In the genomic region with DNA sequence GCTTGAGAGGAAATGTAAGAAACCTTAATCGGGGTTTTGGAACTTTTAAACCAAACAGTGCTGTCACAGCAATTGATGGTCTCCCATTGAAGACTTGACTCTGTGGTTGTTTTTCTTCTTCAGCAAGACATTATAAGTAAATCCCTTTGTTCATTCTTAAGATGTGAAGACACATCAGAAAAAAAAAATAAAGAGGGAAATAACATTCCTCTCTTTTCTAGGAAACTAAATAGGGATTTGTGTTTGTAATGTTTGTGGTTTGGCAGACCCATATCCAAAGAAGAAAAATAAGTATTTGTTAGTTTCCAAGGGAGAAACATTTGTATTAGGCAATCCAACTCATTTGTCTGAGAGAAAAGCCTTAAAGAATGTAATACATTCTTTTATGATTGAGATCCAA, we compare ENCODE assay signal across 23 cellular contexts.
"Had no signal": no experiment of that assay in that cellular context is flagged by ENCODE, and none has a peak within 500 bp of the region (broad histone marks: within the 10 kb centered on the region; RNA-seq: fewer than 3 reads in every experiment).

No MANE protein-coding gene starts in this region.

- H3K27ac ChIP-seq: cardiac muscle cell, dorsolateral prefrontal cortex, heart right ventricle, neutrophil, suprapubic skin had no signal

- H3K9me3 Mint-ChIP-seq: activated B cell treated with CpG ODN at 0.5 μM for 24 hours; activated CD4-positive, alpha-beta T cell treated with anti-CD3 and anti-CD28 coated beads, Interleukin-2, amount 10 ng/mL, durations not matched to agents 24 days and 14 days; type B pancreatic cell had no signal

- H3K27me3 ChIP-seq: cardiac muscle cell, heart right ventricle, neutrophil, suprapubic skin had no signal

- ATAC-seq: activated CD8-positive, alpha-beta T cell treated with anti-CD3 and anti-CD28 coated beads, Interleukin-2, amount 10 ng/mL, durations not matched to agents 7 days and 5 days; activated T-cell treated with anti-CD3 and anti-CD28 coated beads, Interleukin-2, amount 50 U/mL, for 72 hours; esophagus mucosa; heart right ventricle; left cardiac atrium; naive thymus-derived CD4-positive, alpha-beta T cell had no signal

- H3K4me1 Mint-ChIP-seq: activated B cell treated with CpG ODN at 0.5 μM for 24 hours; activated CD4-positive, alpha-beta T cell treated with anti-CD3 and anti-CD28 coated beads, Interleukin-2, amount 10 ng/mL, durations not matched to agents 24 days and 14 days; activated naive CD8-positive, alpha-beta T cell treated with anti-CD3 and anti-CD28 coated beads for 36 hours; naive thymus-derived CD4-positive, alpha-beta T cell had no signal

- H3K9me3 ChIP-seq: heart right ventricle, neutrophil, suprapubic skin had no signal

- DNase-seq: activated B cell treated with CpG ODN at 0.5 μM for 24 hours; activated CD4-positive, alpha-beta T cell treated with anti-CD3 and anti-CD28 coated beads, Interleukin-2, amount 10 ng/mL, durations not matched to agents 24 days and 14 days; activated CD8-positive, alpha-beta memory T cell treated with anti-CD3 and anti-CD28 coated beads, Interleukin-2, amount 50 U/mL, for 4 hours; activated CD8-positive, alpha-beta T cell treated with anti-CD3 and anti-CD28 coated beads, Interleukin-2, amount 10 ng/mL, durations not matched to agents 7 days and 5 days; activated gamma-delta T cell; activated naive CD8-positive, alpha-beta T cell treated with anti-CD3 and anti-CD28 coated beads for 36 hours; activated T-cell treated with anti-CD3 and anti-CD28 coated beads, Interleukin-2, amount 50 U/mL, for 72 hours; aorta; dorsolateral prefrontal cortex; heart right ventricle; left cardiac atrium; naive thymus-derived CD4-positive, alpha-beta T cell; right cardiac atrium; SW 1271 had no signal

- H3K4me3 ChIP-seq: cardiac muscle cell, dorsolateral prefrontal cortex, heart right ventricle, lung, suprapubic skin had no signal

- H3K36me3 Mint-ChIP-seq: activated naive CD8-positive, alpha-beta T cell treated with anti-CD3 and anti-CD28 coated beads for 36 hours; naive thymus-derived CD4-positive, alpha-beta T cell; type B pancreatic cell had no signal

- H3K4me3 Mint-ChIP-seq: activated B cell treated with CpG ODN at 0.5 μM for 24 hours; activated CD4-positive, alpha-beta T cell treated with anti-CD3 and anti-CD28 coated beads, Interleukin-2, amount 10 ng/mL, durations not matched to agents 24 days and 14 days; activated CD8-positive, alpha-beta T cell treated with anti-CD3 and anti-CD28 coated beads, Interleukin-2, amount 10 ng/mL, durations not matched to agents 7 days and 5 days; activated naive CD8-positive, alpha-beta T cell treated with anti-CD3 and anti-CD28 coated beads for 36 hours; activated T-cell treated with anti-CD3 and anti-CD28 coated beads, Interleukin-2, amount 50 U/mL, for 72 hours; naive thymus-derived CD4-positive, alpha-beta T cell; stimulated activated naive CD8-positive, alpha-beta T cell treated with anti-CD3 and anti-CD28 coated beads, Interleukin-15, Interleukin-2, amounts not matched to agents 100 ng/mL and 50 ng/mL, for 24 hours; T-helper 2 cell treated with Interferon-gamma antibody and Interleukin-4, amounts not matched to agents 5 μg/mL and 100 μg/mL, for 36 hours; type B pancreatic cell had no signal

- H3K4me1 ChIP-seq: heart right ventricle, suprapubic skin had no signal

- H3K27ac Mint-ChIP-seq: activated B cell treated with CpG ODN at 0.5 μM for 24 hours; activated CD4-positive, alpha-beta T cell treated with anti-CD3 and anti-CD28 coated beads, Interleukin-2, amount 10 ng/mL, durations not matched to agents 24 days and 14 days; activated CD8-positive, alpha-beta T cell treated with anti-CD3 and anti-CD28 coated beads, Interleukin-2, amount 10 ng/mL, durations not matched to agents 7 days and 5 days; activated naive CD8-positive, alpha-beta T cell treated with anti-CD3 and anti-CD28 coated beads for 36 hours; activated T-cell treated with anti-CD3 and anti-CD28 coated beads, Interleukin-2, amount 50 U/mL, for 72 hours; naive thymus-derived CD4-positive, alpha-beta T cell; progenitor cell of endocrine pancreas; stimulated activated naive CD8-positive, alpha-beta T cell treated with anti-CD3 and anti-CD28 coated beads, Interleukin-15, Interleukin-2, amounts not matched to agents 100 ng/mL and 50 ng/mL, for 24 hours; T-helper 2 cell treated with Interferon-gamma antibody and Interleukin-4, amounts not matched to agents 5 μg/mL and 100 μg/mL, for 36 hours; type B pancreatic cell had no signal

- H3K27me3 Mint-ChIP-seq: activated B cell treated with CpG ODN at 0.5 μM for 24 hours; activated CD4-positive, alpha-beta T cell treated with anti-CD3 and anti-CD28 coated beads, Interleukin-2, amount 10 ng/mL, durations not matched to agents 24 days and 14 days; activated naive CD8-positive, alpha-beta T cell treated with anti-CD3 and anti-CD28 coated beads for 36 hours; naive thymus-derived CD4-positive, alpha-beta T cell; progenitor cell of endocrine pancreas; stimulated activated naive CD8-positive, alpha-beta T cell treated with anti-CD3 and anti-CD28 coated beads, Interleukin-15, Interleukin-2, amounts not matched to agents 100 ng/mL and 50 ng/mL, for 24 hours; type B pancreatic cell had no signal

- H3K36me3 ChIP-seq: cardiac muscle cell, heart right ventricle, neutrophil, suprapubic skin had no signal
